ENCODE assay signal across 10 cellular contexts in genomic region chr17:82754297-82755208, GRCh38. TPM values are rescaled to one million over a fixed set of nuclear protein-coding genes. Genes with fewer than 3 reads are reported as not detected.
DNase-seq lines count a peak whose midpoint lies in the region; ATAC-seq and TF ChIP-seq lines count a peak whose summit lies in the region.
"Had no signal": no experiment of that assay in that cellular context is flagged by ENCODE, and none has a peak within 500 bp of the region (broad histone marks: within the 10 kb centered on the region; RNA-seq: fewer than 3 reads in every experiment).

No MANE protein-coding gene starts in this region.

- H3K4me3 ChIP-seq in endodermal cell (ENCODE audit: low read length) = peak overlapping the region; percentile 91

- no peaks in the 10 kb centered on the region for H3K9me3 Mint-ChIP-seq in endodermal cell
- H3K9me3 Mint-ChIP-seq in nephron progenitor cell = no peaks in the 10 kb centered on the region

- peak overlapping the region; percentile 49 for H3K9ac ChIP-seq in endodermal cell (ENCODE audit: extremely low read depth, low read length, poor library complexity, severe bottlenecking)

- H3K27me3 Mint-ChIP-seq in endodermal cell (ENCODE audit: insufficient read depth) (peaks cover 10% of the 10 kb centered on the region), nephron progenitor cell (ENCODE audit: low read depth, poor library complexity) (peaks cover 15% of the 10 kb centered on the region)

- peak; percentile 54 for DNase-seq in DMS 273 (lab: John Stamatoyannopoulos, UW; ENCODE audit: unreplicated experiment)
- DNase-seq in DMS 273 treated with DMSO at 0.1 percent for 48 hours (lab: John Stamatoyannopoulos, UW) = no peak
- DNase-seq in NCI-H226 = peak; percentile 56
- DNase-seq in endodermal cell = peak; percentile 86
- peak; percentile 52 for DNase-seq in nephron progenitor cell
- DNase-seq in stimulated activated CD4-positive, alpha-beta T cell treated with anti-CD3 and anti-CD28 coated beads, Interleukin-12 subunit alpha, Interleukin-12 subunit beta, amount 100 ng/mL, for 4 hours = no peak
- DNase-seq in Right ventricle myocardium inferior (ENCODE audit: missing footprints) = no peak
- no peak for DNase-seq in cerebellum (ENCODE audit: low spot score)
- DNase-seq: 8988T, NCI-H524 treated with DMSO at 0.1 percent for 48 hours had no signal

- H3K4me1 ChIP-seq in endodermal cell (ENCODE audit: control insufficient read depth, insufficient read depth, low read length) = peaks cover 5% of the 10 kb centered on the region

- intact Hi-C loops in Right ventricle myocardium inferior (cut with DNase I) = loop anchor here (5.0 kb wide), 1 partner anchor 107 kb away; the partner anchor contains the start of gene WDR45B

- H3K27ac Mint-ChIP-seq in endodermal cell (peak overlapping the region; percentile 84), nephron progenitor cell (peak overlapping the region; percentile 73)

- ATAC-seq in Right ventricle myocardium inferior = no peak

- no peak for TF ChIP-seq CTCF in endodermal cell (conservative IDR thresholded peaks at IDR 0.05)
- no peak for TF ChIP-seq CTCF in nephron progenitor cell (IDR thresholded peaks at IDR 0.05)

- H3K4me1 Mint-ChIP-seq in endodermal cell (peaks cover 34% of the 10 kb centered on the region), nephron progenitor cell (peaks cover 47% of the 10 kb centered on the region)

- H3K36me3 Mint-ChIP-seq in endodermal cell (ENCODE audit: low read depth) = peaks cover 17% of the 10 kb centered on the region
- H3K36me3 Mint-ChIP-seq in nephron progenitor cell (ENCODE audit: low read depth) = peaks cover 16% of the 10 kb centered on the region

- H3K27ac ChIP-seq in endodermal cell (ENCODE audit: low read depth, low read length) = peak overlapping the region; percentile 44

- no peaks in the 10 kb centered on the region for H3K9me3 ChIP-seq in endodermal cell (ENCODE audit: control insufficient read depth, low read length)

- H3K27me3 ChIP-seq in endodermal cell (ENCODE audit: control insufficient read depth, insufficient read depth, low read length, poor library complexity, severe bottlenecking) = no peaks in the 10 kb centered on the region

- WGBS in endodermal cell (ENCODE audit: insufficient coverage in 1 of 2, insufficient read length in 1 of 2), 2 experiments = 59% methylated on average over 16 to 19 of the region's 19 CpGs

- H3K4me3 Mint-ChIP-seq in endodermal cell (peak overlapping the region; percentile 79), nephron progenitor cell (peak overlapping the region; percentile 93)

- H3K36me3 ChIP-seq in endodermal cell (ENCODE audit: control insufficient read depth, insufficient read depth, low read length) = peaks cover 10% of the 10 kb centered on the region

RNA-seq across cellular contexts. Expression of gene TBCD, which starts 2.7 kb away (rescaled TPM):
- total RNA-seq in endodermal cell (100 to 1,000 TPM; 107 TPM), Right ventricle myocardium inferior (43.4 TPM), cerebellum (63.2 TPM)
- polyA plus RNA-seq in endodermal cell (2013, experiment 1 of 2) = 107 TPM
- 106 TPM for polyA plus RNA-seq in endodermal cell (2013, experiment 2 of 2)

RNA-seq across cellular contexts. Expression of gene FN3K, which starts 19.1 kb away (rescaled TPM):
- total RNA-seq in endodermal cell (10 to 100 TPM; 24.7 to 35.6 TPM), Right ventricle myocardium inferior (78.3 TPM), cerebellum (13.9 TPM)
- polyA plus RNA-seq in endodermal cell (2013, experiment 1 of 2) = 17.1 TPM
- 17.1 TPM for polyA plus RNA-seq in endodermal cell (2013, experiment 2 of 2)

RNA-seq across cellular contexts. Expression of gene FN3KRP, which starts 38.0 kb away (rescaled TPM):
- total RNA-seq in endodermal cell (10 to 100 TPM; 34.5 to 40.0 TPM), Right ventricle myocardium inferior (13.0 TPM), cerebellum (14.8 TPM)
- polyA plus RNA-seq in endodermal cell (2013, experiment 1 of 2) = 32.5 TPM
- polyA plus RNA-seq in endodermal cell (2013, experiment 2 of 2) = 33.8 TPM

RNA-seq across cellular contexts. Expression of gene RAB40B, which starts 56.1 kb away (rescaled TPM):
- 1 to 10 TPM; 1.2 to 4.6 TPM for total RNA-seq in endodermal cell
- 7.2 TPM for polyA plus RNA-seq in endodermal cell (2013, experiment 1 of 2)
- polyA plus RNA-seq in endodermal cell (2013, experiment 2 of 2) = 5.1 TPM
- 19.9 TPM for total RNA-seq in Right ventricle myocardium inferior
- 9.8 TPM for total RNA-seq in cerebellum

Comparison
In these comparisons a context has a peak if more than half of its experiments do, and no peak if none do; other contexts are left out.
1. DNase-seq: peak in DMS 273 (single experiment), NCI-H226 (single experiment), endodermal cell (single experiment) and nephron progenitor cell (single experiment); none in DMS 273 treated with DMSO at 0.1 percent for 48 hours (single experiment), stimulated activated CD4-positive, alpha-beta T cell treated with anti-CD3 and anti-CD28 coated beads, Interleukin-12 subunit alpha, Interleukin-12 subunit beta, amount 100 ng/mL, for 4 hours (single experiment), Right ventricle myocardium inferior (single experiment) and cerebellum (single experiment).